ENCODE assay signal across 22 cellular contexts in the genomic region with DNA sequence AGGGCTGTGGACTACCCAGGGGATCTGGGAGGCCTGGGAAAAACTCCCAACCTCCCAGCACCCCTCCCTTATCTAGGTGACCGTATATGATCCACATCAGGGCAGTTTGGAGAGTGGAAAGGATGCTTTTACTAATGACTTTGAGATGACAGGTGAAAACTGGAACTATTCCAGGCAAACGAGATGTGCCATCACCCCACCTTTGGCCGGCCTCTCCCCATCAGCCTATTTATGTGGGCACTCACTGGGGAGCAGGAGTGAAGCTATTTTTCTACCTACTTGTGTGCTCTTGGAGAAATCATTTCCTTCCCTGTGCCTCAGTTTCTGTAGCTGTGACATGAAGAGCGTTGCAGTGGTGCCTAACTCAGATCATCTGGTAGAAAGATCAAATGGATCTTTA.
DNase-seq lines count a peak whose midpoint lies in the region; ATAC-seq and TF ChIP-seq lines count a peak whose summit lies in the region.
"Had no signal": no experiment of that assay in that cellular context is flagged by ENCODE, and none has a peak within 500 bp of the region (broad histone marks: within the 10 kb centered on the region; RNA-seq: fewer than 3 reads in every experiment).

No MANE protein-coding gene starts in this region.

- peaks cover 20% of the 10 kb centered on the region for H3F3A ChIP-seq in PC-9 (ENCODE audit: insufficient read depth, low read depth)

- peaks cover 59% of the 10 kb centered on the region for H3K4me1 Mint-ChIP-seq in activated CD4-positive, alpha-beta T cell treated with anti-CD3 and anti-CD28 coated beads, Interleukin-2, amount 10 ng/mL, durations not matched to agents 7 days and 5 days
- H3K4me1 Mint-ChIP-seq in CD4-positive, alpha-beta T cell (ENCODE audit: low read depth): peaks cover 84% of the 10 kb centered on the region
- H3K4me1 Mint-ChIP-seq in activated T-helper 17 cell treated with anti-CD3 and anti-CD28 coated beads, Interleukin-2, amount 50 U/mL, for 72 hours: peaks cover 51% of the 10 kb centered on the region
- H3K4me1 Mint-ChIP-seq in natural killer cell treated with Interleukin-12 subunit alpha and Interleukin-12 subunit beta and Interleukin-15 and Interleukin-18, amount 100 ng/mL, for 72 hours (ENCODE audit: low read depth in 2 of 2): peaks cover 67 to 71% of the 10 kb centered on the region in 2 donors

- H3K4me2 ChIP-seq in PC-9: no peak overlapping the region

- H3K27ac Mint-ChIP-seq in activated CD4-positive, alpha-beta T cell treated with anti-CD3 and anti-CD28 coated beads, Interleukin-2, amount 10 ng/mL, durations not matched to agents 7 days and 5 days: peak overlapping the region; percentile 13
- H3K27ac Mint-ChIP-seq in CD4-positive, alpha-beta T cell: peak overlapping the region; percentile 92
- peak overlapping the region; percentile 26 for H3K27ac Mint-ChIP-seq in activated T-helper 17 cell treated with anti-CD3 and anti-CD28 coated beads, Interleukin-2, amount 50 U/mL, for 72 hours
- peak overlapping the region; percentile 62 to 99 for H3K27ac Mint-ChIP-seq in natural killer cell treated with Interleukin-12 subunit alpha and Interleukin-12 subunit beta and Interleukin-15 and Interleukin-18, amount 100 ng/mL, for 72 hours

- H4K20me1 ChIP-seq in PC-9 (ENCODE audit: insufficient read depth): no peaks in the 10 kb centered on the region

- H3K9me3 Mint-ChIP-seq in activated CD4-positive, alpha-beta T cell treated with anti-CD3 and anti-CD28 coated beads, Interleukin-2, amount 10 ng/mL, durations not matched to agents 7 days and 5 days: peaks cover 4% of the 10 kb centered on the region
- no peaks in the 10 kb centered on the region for H3K9me3 Mint-ChIP-seq in CD4-positive, alpha-beta T cell
- H3K9me3 Mint-ChIP-seq in activated T-helper 17 cell treated with anti-CD3 and anti-CD28 coated beads, Interleukin-2, amount 50 U/mL, for 72 hours: peaks cover 6% of the 10 kb centered on the region
- H3K9me3 Mint-ChIP-seq in natural killer cell treated with Interleukin-12 subunit alpha and Interleukin-12 subunit beta and Interleukin-15 and Interleukin-18, amount 100 ng/mL, for 72 hours: peaks cover 15% of the 10 kb centered on the region

- no peaks in the 10 kb centered on the region for H3K27me3 ChIP-seq in CD4-positive, alpha-beta T cell (ENCODE audit: control insufficient read depth, insufficient read depth, low read length)
- no peaks in the 10 kb centered on the region for H3K27me3 ChIP-seq in PC-9 (ENCODE audit: insufficient read depth, low read depth)
- H3K27me3 ChIP-seq: foreskin keratinocyte, ovary, sigmoid colon, SJSA1 had no signal

- peaks cover 3% of the 10 kb centered on the region for H3K27me3 Mint-ChIP-seq in activated CD4-positive, alpha-beta T cell treated with anti-CD3 and anti-CD28 coated beads, Interleukin-2, amount 10 ng/mL, durations not matched to agents 7 days and 5 days
- H3K27me3 Mint-ChIP-seq in CD4-positive, alpha-beta T cell: no peaks in the 10 kb centered on the region
- no peaks in the 10 kb centered on the region for H3K27me3 Mint-ChIP-seq in activated T-helper 17 cell treated with anti-CD3 and anti-CD28 coated beads, Interleukin-2, amount 50 U/mL, for 72 hours
- H3K27me3 Mint-ChIP-seq in natural killer cell treated with Interleukin-12 subunit alpha and Interleukin-12 subunit beta and Interleukin-15 and Interleukin-18, amount 100 ng/mL, for 72 hours: no peaks in the 10 kb centered on the region

- DNase-seq in activated CD4-positive, alpha-beta T cell treated with anti-CD3 and anti-CD28 coated beads, Interleukin-2, amount 10 ng/mL, durations not matched to agents 7 days and 5 days: no peak
- DNase-seq in activated CD4-positive, alpha-beta T cell treated with anti-CD3 and anti-CD28 coated beads, Interleukin-2, amount 50 U/mL, for 48 hours: no peak
- DNase-seq in CD4-positive, alpha-beta T cell: no peak
- DNase-seq in natural killer cell treated with Interleukin-12 subunit alpha and Interleukin-12 subunit beta and Interleukin-15 and Interleukin-18, amount 100 ng/mL, for 72 hours (ENCODE audit: low spot score): no peak
- no peak for DNase-seq in PC-9
- DNase-seq in sciatic nerve (ENCODE audit: low spot score): no peak
- no peak for DNase-seq in NCI-H1417 treated with DMSO at 0.1 percent for 48 hours (lab: John Stamatoyannopoulos, UW)
- DNase-seq: activated CD4-positive, alpha-beta T cell treated with anti-CD3 and anti-CD28 coated beads for 4 hours; C1 segment of cervical spinal cord; DMS153; erythroblast; foreskin keratinocyte; hypothalamus; islet precursor cell; NCI-H1092; NCI-H2029; PC-3; sigmoid colon had no signal

- H3K79me2 ChIP-seq in PC-9 (ENCODE audit: low read depth): no peaks in the 10 kb centered on the region

- ATAC-seq in CD4-positive, alpha-beta T cell (ENCODE audit: poor library complexity): no peak
- ATAC-seq in activated T-helper 17 cell treated with anti-CD3 and anti-CD28 coated beads, Interleukin-2, amount 50 U/mL, for 72 hours (replicated peaks): no peak
- no peak for ATAC-seq in natural killer cell treated with Interleukin-12 subunit alpha and Interleukin-12 subunit beta and Interleukin-15 and Interleukin-18, amount 100 ng/mL, for 72 hours
- ATAC-seq in sciatic nerve: no peak
- ATAC-seq: foreskin keratinocyte, PC-3 had no signal

- intact Hi-C loops in CD4-positive, alpha-beta T cell (cut with DNase I, micrococcal nuclease): loop anchor here (5.0 kb wide), 3 partner anchors 64 to 109 kb away; a partner anchor contains a TSS
- intact Hi-C loops in PC-9 (cut with micrococcal nuclease; ENCODE audit: unreplicated experiment) (no loop called here), sciatic nerve (cut with DNase I) (no loop called here)

- CTCF ChIA-PET in activated CD4-positive, alpha-beta T cell treated with anti-CD3 and anti-CD28 coated beads, Interleukin-2, amount 10 ng/mL, durations not matched to agents 7 days and 5 days (lab: Charles Lee): interaction anchor here (1.1 to 3.0 kb wide), 5 partner anchors 10 to 42 kb away, joined by 3 to 9 read pairs (median 3); no protein-coding TSS in a partner anchor
- CTCF ChIA-PET in CD4-positive, alpha-beta T cell (lab: Charles Lee): interaction anchor here (1.5 kb wide), 1 partner anchor 33 kb away, joined by 3 read pairs; no protein-coding TSS in a partner anchor
- CTCF ChIA-PET in PC-9 (lab: Charles Lee): no interaction called here

- H3K36me3 ChIP-seq in PC-9 (ENCODE audit: low read depth): no peaks in the 10 kb centered on the region
- H3K36me3 ChIP-seq: lower lobe of right lung, ovary, sigmoid colon had no signal

- H2AFZ ChIP-seq in PC-9: no peak overlapping the region

- no peak overlapping the region for H3K4me3 Mint-ChIP-seq in activated CD4-positive, alpha-beta T cell treated with anti-CD3 and anti-CD28 coated beads, Interleukin-2, amount 10 ng/mL, durations not matched to agents 7 days and 5 days
- H3K4me3 Mint-ChIP-seq in CD4-positive, alpha-beta T cell: peak overlapping the region; percentile 17
- H3K4me3 Mint-ChIP-seq in activated T-helper 17 cell treated with anti-CD3 and anti-CD28 coated beads, Interleukin-2, amount 50 U/mL, for 72 hours: peak overlapping the region; percentile 57
- H3K4me3 Mint-ChIP-seq in natural killer cell treated with Interleukin-12 subunit alpha and Interleukin-12 subunit beta and Interleukin-15 and Interleukin-18, amount 100 ng/mL, for 72 hours: no peak overlapping the region

- no peak overlapping the region for H3K27ac ChIP-seq in CD4-positive, alpha-beta T cell (ENCODE audit: low read depth, low read length)
- no peak overlapping the region for H3K27ac ChIP-seq in PC-9
- H3K27ac ChIP-seq: foreskin keratinocyte, ovary, SJSA1 had no signal

- H3K9me2 ChIP-seq in PC-9 (ENCODE audit: insufficient read depth): no peaks in the 10 kb centered on the region

- H3K4me3 ChIP-seq in PC-9: no peak overlapping the region
- H3K4me3 ChIP-seq: lower lobe of right lung, ovary, sigmoid colon, SJSA1 had no signal

- H3K9me3 ChIP-seq in CD4-positive, alpha-beta T cell (ENCODE audit: control insufficient read depth, low read length): no peaks in the 10 kb centered on the region
- H3K9me3 ChIP-seq in PC-9 (ENCODE audit: insufficient read depth, low read depth): no peaks in the 10 kb centered on the region
- H3K9me3 ChIP-seq: lower lobe of right lung, ovary, sigmoid colon, SJSA1 had no signal

- no TSS peak for BruUV-seq in PC-9 (replicated peaks; lab: Mats Ljungman, UMichigan)

- H3K36me3 Mint-ChIP-seq in activated CD4-positive, alpha-beta T cell treated with anti-CD3 and anti-CD28 coated beads, Interleukin-2, amount 10 ng/mL, durations not matched to agents 7 days and 5 days (ENCODE audit: low read depth): peaks cover 6% of the 10 kb centered on the region
- H3K36me3 Mint-ChIP-seq in CD4-positive, alpha-beta T cell (ENCODE audit: low read depth): no peaks in the 10 kb centered on the region
- no peaks in the 10 kb centered on the region for H3K36me3 Mint-ChIP-seq in activated T-helper 17 cell treated with anti-CD3 and anti-CD28 coated beads, Interleukin-2, amount 50 U/mL, for 72 hours (ENCODE audit: low read depth)
- peaks cover 10% of the 10 kb centered on the region for H3K36me3 Mint-ChIP-seq in natural killer cell treated with Interleukin-12 subunit alpha and Interleukin-12 subunit beta and Interleukin-15 and Interleukin-18, amount 100 ng/mL, for 72 hours

- TF ChIP-seq CTCF in CD4-positive, alpha-beta T cell (IDR thresholded peaks at IDR 0.05): no peak
- TF ChIP-seq CTCF in PC-9 (conservative IDR thresholded peaks at IDR 0.05): no peak

- POLR2A ChIA-PET in activated CD4-positive, alpha-beta T cell treated with anti-CD3 and anti-CD28 coated beads, Interleukin-2, amount 10 ng/mL, durations not matched to agents 7 days and 5 days (lab: Charles Lee): no interaction called here
- POLR2A ChIA-PET in CD4-positive, alpha-beta T cell (lab: Charles Lee): interaction anchor here (0.7 to 3.0 kb wide), 8 partner anchors 9 to 643 kb away, joined by 3 to 16 read pairs (median 6); a partner anchor contains a TSS
- POLR2A ChIA-PET in PC-9 (lab: Charles Lee; ENCODE audit: unreplicated experiment): no interaction called here

- peaks cover 46% of the 10 kb centered on the region for H3K4me1 ChIP-seq in PC-9 (replicated peaks; ENCODE audit: insufficient read depth)

Comparison
In these comparisons a context has a peak if more than half of its experiments do, and no peak if none do; other contexts are left out.
1. H3K27ac Mint-ChIP-seq: peak in every context shown above with its lines; median percentile 92 in CD4-positive, alpha-beta T cell; 80 in natural killer cell treated with Interleukin-12 subunit alpha and Interleukin-12 subunit beta and Interleukin-15 and Interleukin-18, amount 100 ng/mL, for 72 hours; 26 in activated T-helper 17 cell treated with anti-CD3 and anti-CD28 coated beads, Interleukin-2, amount 50 U/mL, for 72 hours; 13 in activated CD4-positive, alpha-beta T cell treated with anti-CD3 and anti-CD28 coated beads, Interleukin-2, amount 10 ng/mL, durations not matched to agents 7 days and 5 days.
2. H3K4me3 Mint-ChIP-seq: peak in CD4-positive, alpha-beta T cell (single experiment) and activated T-helper 17 cell treated with anti-CD3 and anti-CD28 coated beads, Interleukin-2, amount 50 U/mL, for 72 hours (single experiment); none in activated CD4-positive, alpha-beta T cell treated with anti-CD3 and anti-CD28 coated beads, Interleukin-2, amount 10 ng/mL, durations not matched to agents 7 days and 5 days (single experiment) and natural killer cell treated with Interleukin-12 subunit alpha and Interleukin-12 subunit beta and Interleukin-15 and Interleukin-18, amount 100 ng/mL, for 72 hours (single experiment).
3. intact Hi-C loops: an anchor here in CD4-positive, alpha-beta T cell (5.0 kb wide); none called in PC-9 and sciatic nerve.